8 cellular contexts compared by ENCODE assay signal in the genomic region with DNA sequence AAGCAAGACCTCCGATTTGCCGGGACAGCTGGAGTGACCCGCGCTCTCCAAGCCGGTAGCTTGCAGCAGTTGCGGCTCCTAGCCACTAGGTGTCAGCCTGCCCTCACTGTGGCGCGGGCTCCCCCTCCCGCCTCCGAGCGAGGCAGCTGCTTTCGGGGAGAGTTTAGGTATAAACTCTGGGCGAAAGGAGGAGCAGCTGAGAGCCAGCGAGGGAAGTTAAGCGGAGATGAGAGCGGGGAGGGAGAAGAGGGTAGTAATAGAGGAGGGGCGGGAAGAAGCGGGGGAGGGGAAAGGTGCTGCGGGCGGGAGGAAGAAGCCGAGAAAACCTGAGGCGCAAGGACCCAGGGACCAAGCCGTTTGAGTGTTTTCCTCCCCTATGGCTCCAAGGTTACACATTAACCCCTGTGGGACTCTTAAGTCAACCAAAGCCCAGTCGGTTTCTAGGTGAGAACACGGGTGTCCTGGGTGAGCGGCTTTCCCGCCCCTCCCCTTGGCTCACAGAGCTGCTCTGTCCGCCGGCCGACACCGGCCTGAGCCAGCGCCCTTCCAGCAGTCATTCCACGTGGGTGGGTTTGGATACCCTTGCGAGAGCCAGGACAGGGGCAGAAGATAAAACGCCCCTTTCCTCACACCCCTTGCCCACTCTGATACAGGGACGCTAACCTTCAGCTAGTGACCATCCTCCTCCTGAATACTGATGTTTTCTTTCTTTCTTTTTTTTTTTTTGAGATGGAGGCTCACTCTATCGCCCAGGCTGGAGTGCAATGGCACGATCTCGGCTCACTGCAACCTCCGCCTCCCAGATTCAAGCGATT. TPM values are rescaled to one million over a fixed set of nuclear protein-coding genes. Genes with fewer than 3 reads are reported as not detected.
DNase-seq lines count a peak whose midpoint lies in the region; ATAC-seq and TF ChIP-seq lines count a peak whose summit lies in the region.

No MANE protein-coding gene starts in this region.

- H3K27me3 ChIP-seq in SK-N-SH (ENCODE audit: insufficient read depth) (no peaks in the 10 kb centered on the region), osteoblast (ENCODE audit: insufficient read depth, low read length) (no peaks in the 10 kb centered on the region), thymus (ENCODE audit: control insufficient read depth, insufficient read depth) (no peaks in the 10 kb centered on the region)

- peak overlapping the region; percentile 72 to 97 for H3K27ac ChIP-seq in SK-N-SH (ENCODE audit: low read depth in 2 of 2, low read length in 1 of 2)
- peak overlapping the region; percentile 41 for H3K27ac ChIP-seq in osteoblast (ENCODE audit: low read depth, low read length)
- peak overlapping the region; percentile 73 for H3K27ac ChIP-seq in thymus (ENCODE audit: low read depth)

- no peaks in the 10 kb centered on the region for H3K9me2 ChIP-seq in SK-N-SH

- H3K4me1 ChIP-seq in SK-N-SH (ENCODE audit: control insufficient read depth in 1 of 2, insufficient read depth in 2 of 2, low read depth in 1 of 2, low read length in 1 of 2), result peaks cover 15 to 37% of the 10 kb centered on the region in 2 experiments
- H3K4me1 ChIP-seq in osteoblast (ENCODE audit: insufficient read depth, low read length), result peaks cover 32% of the 10 kb centered on the region
- H3K4me1 ChIP-seq in thymus (ENCODE audit: control insufficient read depth, insufficient read depth, low read length), result peaks cover 16% of the 10 kb centered on the region

- no peak; a peak in 1 of 4 replicates for TF ChIP-seq EP300 in SK-N-SH (IDR thresholded peaks at IDR 0.05; ENCODE audit: borderline replicate concordance in 1 of 2, low read depth in 1 of 2, low read length in 1 of 2)

- H3K4me2 ChIP-seq in SK-N-SH, result peak overlapping the region; percentile 99
- peak overlapping the region; percentile 100 for H3K4me2 ChIP-seq in osteoblast (ENCODE audit: insufficient read depth, low read length)

- peak overlapping the region; percentile 98 to 100 for H3K27ac Mint-ChIP-seq in activated naive CD4-positive, alpha-beta T cell treated with anti-CD3 and anti-CD28 coated beads, Interleukin-2, amount 50 U/mL, for 72 hours

- TF ChIP-seq CTCF in NB4 (IDR thresholded peaks at IDR 0.05; ENCODE audit: low read depth, low read length) (peak; percentile 98), SK-N-SH (IDR thresholded peaks at IDR 0.05) (peak; percentile 98), osteoblast (IDR thresholded peaks at IDR 0.05; ENCODE audit: extremely low read depth, low read depth, low read length) (peak; percentile 97)

- CTCF ChIA-PET in HEK293T (lab: Yijun Ruan, JAX) (interaction anchor here (0.6 to 6.7 kb wide), 33 partner anchors 8 to 862 kb away, joined by 3 to 185 read pairs (median 5); a partner anchor contains a TSS), SK-N-SH (lab: Yijun Ruan, JAX) (interaction anchor here (0.5 to 11.1 kb wide), 68 partner anchors 8 to 915 kb away, joined by 3 to 612 read pairs (median 4); a partner anchor contains a TSS)

- peaks cover 57% of the 10 kb centered on the region for H3F3A ChIP-seq in SK-N-SH (replicated peaks; ENCODE audit: insufficient read depth)

- H3K36me3 Mint-ChIP-seq in activated naive CD4-positive, alpha-beta T cell treated with anti-CD3 and anti-CD28 coated beads, Interleukin-2, amount 50 U/mL, for 72 hours, result peaks cover 22 to 36% of the 10 kb centered on the region in 2 donors

- H4K20me1 ChIP-seq in SK-N-SH (ENCODE audit: insufficient read depth) (peaks cover 21% of the 10 kb centered on the region), osteoblast (ENCODE audit: insufficient read depth, low read length) (peaks cover 23% of the 10 kb centered on the region)

- H3K4me3 ChIP-seq in NB4 (ENCODE audit: low read depth, low read length), result peak overlapping the region; percentile 82
- peak overlapping the region; percentile 62 to 81 for H3K4me3 ChIP-seq in SK-N-SH (ENCODE audit: low read depth in 2 of 2, low read length in 1 of 2)
- peak overlapping the region; percentile 79 for H3K4me3 ChIP-seq in osteoblast (ENCODE audit: insufficient read depth, low read length)
- H3K4me3 ChIP-seq in thymus (ENCODE audit: low read length), result peak overlapping the region; percentile 61

- TF ChIP-seq POLR2A in NB4 (IDR thresholded peaks at IDR 0.05; ENCODE audit: extremely low read depth, insufficient read length), result no peak

- H3K9me3 Mint-ChIP-seq in activated naive CD4-positive, alpha-beta T cell treated with anti-CD3 and anti-CD28 coated beads, Interleukin-2, amount 50 U/mL, for 72 hours, result no peaks in the 10 kb centered on the region

- peak; percentile 33 to 42 for ATAC-seq in activated naive CD4-positive, alpha-beta T cell treated with anti-CD3 and anti-CD28 coated beads, Interleukin-2, amount 50 U/mL, for 72 hours

- POLR2A ChIA-PET in HEK293T (lab: Yijun Ruan, JAX), result interaction anchor here (0.6 to 11.6 kb wide), 32 partner anchors 7 to 390 kb away, joined by 3 to 409 read pairs (median 4); a partner anchor contains a TSS
- POLR2A ChIA-PET in SK-N-SH (lab: Yijun Ruan, JAX), result interaction anchor here (0.7 to 4.5 kb wide), 11 partner anchors 7 to 238 kb away, joined by 3 to 90 read pairs (median 5); a partner anchor contains a TSS

- peak; percentile 83 for DNase-seq in GM04504 (ENCODE audit: low read depth)
- DNase-seq in HEK293T (ENCODE audit: extremely low spot score), result peak; percentile 57
- DNase-seq in NB4 (ENCODE audit: low read depth), result peak; percentile 97
- peak; percentile 88 for DNase-seq in SK-N-SH
- DNase-seq in activated naive CD4-positive, alpha-beta T cell treated with anti-CD3 and anti-CD28 coated beads, Interleukin-2, amount 50 U/mL, for 72 hours (ENCODE audit: low spot score in 2 of 2), result peak; percentile 95 to 97
- DNase-seq in glomerular visceral epithelial cell (ENCODE audit: extremely low spot score), result peak; percentile 98
- DNase-seq in osteoblast (ENCODE audit: insufficient read length, low spot score, missing footprints), result peak; percentile 98

- H3K9ac ChIP-seq in SK-N-SH, result peak overlapping the region; percentile 90

- 6% methylated on average over 41 of the region's 41 CpGs for WGBS in SK-N-SH (ENCODE audit: low lambda C conversion rate)
- WGBS in thymus, result 2% methylated on average over 41 of the region's 41 CpGs

- H3K79me2 ChIP-seq in SK-N-SH (ENCODE audit: insufficient read depth) (peaks cover 12% of the 10 kb centered on the region), osteoblast (ENCODE audit: insufficient read depth, low read length) (peaks cover 12% of the 10 kb centered on the region)

- H3K36me3 ChIP-seq in SK-N-SH (replicated peaks in 1 of 2; ENCODE audit: control insufficient read depth in 1 of 2, insufficient read depth in 2 of 2, low read length in 1 of 2) (peaks cover 21 to 27% of the 10 kb centered on the region in 2 experiments), osteoblast (ENCODE audit: insufficient read depth, low read length) (peaks cover 29% of the 10 kb centered on the region), thymus (ENCODE audit: control insufficient read depth, insufficient read depth) (peaks cover 27% of the 10 kb centered on the region)

- TF ChIP-seq RAD21 in SK-N-SH (IDR thresholded peaks at IDR 0.05; ENCODE audit: low read length), result peak; percentile 98

- H3K9me3 ChIP-seq in SK-N-SH (no peaks in the 10 kb centered on the region), osteoblast (ENCODE audit: low read depth, low read length) (no peaks in the 10 kb centered on the region), thymus (ENCODE audit: control insufficient read depth) (no peaks in the 10 kb centered on the region)

- H2AFZ ChIP-seq in SK-N-SH (ENCODE audit: low read depth), result peak overlapping the region; percentile 81
- H2AFZ ChIP-seq in osteoblast (ENCODE audit: low read length), result peak overlapping the region; percentile 89

TF ChIP-seq in HEK293T, 16 proteins besides CTCF, POLR2A, EP300 and RAD21 (continues in another document):
- TF ChIP-seq FOXM1 (IDR thresholded peaks at IDR 0.05; ENCODE audit: borderline replicate concordance) (no peak), L3MBTL2 (conservative IDR thresholded peaks at IDR 0.05) (peak; percentile 61), FOXA1 (IDR thresholded peaks at IDR 0.05) (no peak)

RNA-seq across cellular contexts. Expression of a gene that starts 1.1 kb away (rescaled TPM):
- polyA plus RNA-seq in SK-N-SH (2012; rRNA removed) (18.3 and 21.6 TPM in 2 replicates), thymus (9.2 TPM)
- 15.0 and 18.4 TPM in 2 replicates for polyA plus RNA-seq in SK-N-SH (2012; cell fraction: cytosol; rRNA removed)
- 6.5 and 7.8 TPM in 2 replicates for polyA plus RNA-seq in SK-N-SH (2012; cell fraction: nucleus; rRNA removed)
- 10 to 100 TPM in 1 of 2 donors, 1 to 10 TPM in 1; 4.4 to 10.2 TPM for total RNA-seq in activated naive CD4-positive, alpha-beta T cell treated with anti-CD3 and anti-CD28 coated beads, Interleukin-2, amount 50 U/mL, for 72 hours
- 3.2 and 4.0 TPM in 2 replicates for total RNA-seq in osteoblast

RNA-seq across cellular contexts. Expression of a gene that starts 1.5 kb away (rescaled TPM):
- 6.0 and 11.0 TPM in 2 replicates for polyA plus RNA-seq in SK-N-SH (2012; rRNA removed)
- 3.3 and 3.7 TPM in 2 replicates for polyA plus RNA-seq in SK-N-SH (2012; cell fraction: cytosol; rRNA removed)
- 26.3 and 30.9 TPM in 2 replicates for polyA plus RNA-seq in SK-N-SH (2012; cell fraction: nucleus; rRNA removed)
- total RNA-seq in activated naive CD4-positive, alpha-beta T cell treated with anti-CD3 and anti-CD28 coated beads, Interleukin-2, amount 50 U/mL, for 72 hours, result 1 to 10 TPM; 5.3 to 6.4 TPM
- total RNA-seq in osteoblast, result 6.2 and 7.2 TPM in 2 replicates
- 5.1 TPM for polyA plus RNA-seq in thymus

RNA-seq across cellular contexts. Expression of a gene that starts 7.3 kb away (rescaled TPM):
- polyA plus RNA-seq in SK-N-SH (2012; rRNA removed) (1,147 and 1,359 TPM in 2 replicates), thymus (1,777 TPM)
- 1,566 and 2,493 TPM in 2 replicates for polyA plus RNA-seq in SK-N-SH (2012; cell fraction: cytosol; rRNA removed)
- polyA plus RNA-seq in SK-N-SH (2012; cell fraction: nucleus; rRNA removed), result 219 and 277 TPM in 2 replicates
- 1,000 to 10,000 TPM; 2,221 to 2,736 TPM for total RNA-seq in activated naive CD4-positive, alpha-beta T cell treated with anti-CD3 and anti-CD28 coated beads, Interleukin-2, amount 50 U/mL, for 72 hours
- 428 and 494 TPM in 2 replicates for total RNA-seq in osteoblast

RNA-seq across cellular contexts. Expression of a gene that starts 9.5 kb away (rescaled TPM):
- polyA plus RNA-seq in SK-N-SH (2012; rRNA removed), result 0.06 and 0.18 TPM in 2 replicates
- polyA plus RNA-seq in SK-N-SH (2012; cell fraction: cytosol; rRNA removed), result 0.03 and 0.22 TPM in 2 replicates
- 0.50 and 0.54 TPM in 2 replicates for polyA plus RNA-seq in SK-N-SH (2012; cell fraction: nucleus; rRNA removed)
- 10 to 100 TPM; 20.5 to 46.4 TPM for total RNA-seq in activated naive CD4-positive, alpha-beta T cell treated with anti-CD3 and anti-CD28 coated beads, Interleukin-2, amount 50 U/mL, for 72 hours
- total RNA-seq in osteoblast, result 176 and 186 TPM in 2 replicates
- polyA plus RNA-seq in thymus, result 81.9 TPM

RNA-seq across cellular contexts. Expression of a gene that starts 15.4 kb away (rescaled TPM):
- polyA plus RNA-seq in SK-N-SH (2012; rRNA removed) (6.4 and 7.1 TPM in 2 replicates), thymus (11.3 TPM)
- polyA plus RNA-seq in SK-N-SH (2012; cell fraction: cytosol; rRNA removed), result 2.3 and 3.3 TPM in 2 replicates
- polyA plus RNA-seq in SK-N-SH (2012; cell fraction: nucleus; rRNA removed), result 41.6 and 58.1 TPM in 2 replicates
- total RNA-seq in activated naive CD4-positive, alpha-beta T cell treated with anti-CD3 and anti-CD28 coated beads, Interleukin-2, amount 50 U/mL, for 72 hours, result 1 to 10 TPM; 5.7 to 6.4 TPM
- 0.36 and 0.88 TPM in 2 replicates for total RNA-seq in osteoblast

Comparison
In these comparisons a context has a peak if more than half of its experiments do, and no peak if none do; other contexts are left out.
1. Peak in every context shown above with its lines: DNase-seq, ATAC-seq, H3K4me3 ChIP-seq and H3K27ac ChIP-seq.